ENCODE assay signal across 23 cellular contexts in the genomic region with DNA sequence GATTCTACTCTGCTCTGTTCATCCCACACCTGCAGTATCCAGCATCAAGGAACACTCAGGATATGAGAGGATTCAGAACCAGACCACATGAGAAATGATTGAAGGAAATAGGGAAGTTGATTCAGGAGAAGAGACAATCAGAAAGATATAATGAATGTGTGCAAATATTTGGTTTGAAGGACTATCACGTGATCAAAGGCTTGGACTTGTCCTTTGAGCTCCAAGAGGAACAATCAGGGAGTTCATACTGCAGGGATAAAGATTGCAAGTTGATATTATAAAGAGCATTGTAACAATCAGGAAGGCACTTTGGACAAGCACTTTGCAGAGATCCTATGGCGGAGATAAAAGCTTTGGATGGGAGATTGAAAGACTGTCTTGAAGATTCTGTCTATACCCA. TPM values are rescaled to one million over a fixed set of nuclear protein-coding genes. Genes with fewer than 3 reads are reported as not detected.
"Had no signal": no experiment of that assay in that cellular context is flagged by ENCODE, and none has a peak within 500 bp of the region (broad histone marks: within the 10 kb centered on the region; RNA-seq: fewer than 3 reads in every experiment).

No MANE protein-coding gene starts in this region.

- H3K4me1 ChIP-seq: breast epithelium, prostate gland, uterus had no signal

- FAIRE-seq: astrocyte had no signal

- H3K4me3 Mint-ChIP-seq: activated T-cell treated with anti-CD3 and anti-CD28 coated beads, Interleukin-2, amount 50 U/mL, for 72 hours; dendritic cell treated with granulocyte-macrophage colony-stimulating factor and Interleukin-4, amounts not matched to agents 40 ng/mL and 50 ng/mL, for 4 days had no signal

- H3K27me3 ChIP-seq: breast epithelium, right atrium auricular region, transverse colon, uterus had no signal

- DNase-seq: activated CD4-positive, alpha-beta T cell treated with anti-CD3 and anti-CD28 coated beads for 1 hour; activated CD8-positive, alpha-beta memory T cell treated with anti-CD3 and anti-CD28 coated beads for 24 hours; activated CD8-positive, alpha-beta memory T cell treated with anti-CD3 and anti-CD28 coated beads, Interleukin-2, amount 50 U/mL, for 48 hours; activated effector memory CD4-positive, alpha-beta T cell treated with anti-CD3 and anti-CD28 coated beads, Interleukin-2, amount 50 U/mL, for 16 hours; activated naive CD4-positive, alpha-beta T cell treated with anti-CD3 and anti-CD28 coated beads, Interleukin-2, amount 50 U/mL, for 16 hours; activated T-cell treated with anti-CD3 and anti-CD28 coated beads, Interleukin-2, amount 50 U/mL, for 72 hours; effector memory CD4-positive, alpha-beta T cell; esophagus squamous epithelium; left cardiac atrium; occipital lobe; stimulated activated naive CD8-positive, alpha-beta T cell treated with anti-CD3 and anti-CD28 coated beads, Interleukin-15, Interleukin-2, amounts not matched to agents 100 U/mL and 50 U/mL, for 24 hours; transverse colon; uterus; WERI-Rb-1 had no signal

- H3K4me3 ChIP-seq: breast epithelium, esophagus squamous epithelium, prostate gland, right atrium auricular region, transverse colon, uterus had no signal

- H3K9me3 Mint-ChIP-seq: activated T-cell treated with anti-CD3 and anti-CD28 coated beads, Interleukin-2, amount 50 U/mL, for 72 hours; dendritic cell treated with granulocyte-macrophage colony-stimulating factor and Interleukin-4, amounts not matched to agents 40 ng/mL and 50 ng/mL, for 4 days had no signal

- H3K9me3 ChIP-seq: breast epithelium, esophagus squamous epithelium, prostate gland, right atrium auricular region, transverse colon, uterus had no signal

- H3K27ac ChIP-seq: breast epithelium, esophagus squamous epithelium, prostate gland, right atrium auricular region, uterus, WERI-Rb-1 had no signal

- H3K36me3 ChIP-seq: breast epithelium, esophagus squamous epithelium, prostate gland, right atrium auricular region, transverse colon, uterus, WERI-Rb-1 had no signal

- H3K27ac Mint-ChIP-seq: activated T-cell treated with anti-CD3 and anti-CD28 coated beads, Interleukin-2, amount 50 U/mL, for 72 hours; dendritic cell treated with granulocyte-macrophage colony-stimulating factor and Interleukin-4, amounts not matched to agents 40 ng/mL and 50 ng/mL, for 4 days had no signal

RNA-seq across cellular contexts. Expression of a gene that starts 24.3 kb away (rescaled TPM):
- total RNA-seq: lung microvascular endothelial cell; prostate gland; T-helper 2 cell treated with Interferon-gamma antibody and Interleukin-4, amounts not matched to agents 100 ng/mL and 5 ng/mL, for 36 hours; transverse colon had no signal
- polyA plus RNA-seq: neural cell had no signal

RNA-seq across cellular contexts. Expression of a gene that starts 35.7 kb away (rescaled TPM):
- total RNA-seq: astrocyte; breast epithelium; esophagus squamous epithelium; lung microvascular endothelial cell; skeletal muscle tissue; T-helper 2 cell treated with Interferon-gamma antibody and Interleukin-4, amounts not matched to agents 100 ng/mL and 5 ng/mL, for 36 hours had no signal
